Comparison of ENCODE assay signal across 1 cellular context in the genomic region with DNA sequence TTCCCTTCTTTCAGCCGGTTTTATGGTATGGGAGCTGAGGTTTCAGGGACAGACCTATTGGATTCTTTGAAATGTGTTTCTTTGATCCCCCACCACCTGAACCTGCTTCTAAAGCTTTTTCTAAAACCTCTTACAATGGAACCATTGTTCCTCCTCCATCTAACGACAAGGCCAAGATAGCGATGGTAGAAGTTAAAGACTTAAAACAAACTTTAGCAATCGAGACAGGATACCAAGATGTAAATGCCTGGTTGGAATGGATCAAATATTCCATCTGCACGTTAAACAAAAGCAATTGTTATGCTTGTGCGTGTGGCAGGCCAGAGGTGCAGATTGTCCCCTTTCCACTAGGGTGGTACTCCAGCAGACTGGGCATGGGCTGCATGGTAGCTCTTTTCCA.
TF ChIP-seq lines count a peak whose summit lies in the region.
"Not testable (repeated sequence)": the region's sequence is repeated elsewhere in the genome, so short reads cannot be mapped to it uniquely, and the experiment has no call there.

No MANE protein-coding gene starts in this region.

TF ChIP-seq in HepG2, 621 proteins besides CTCF, POLR2A, EP300 and RAD21:
- TF ChIP-seq TCF7 (IDR thresholded peaks at IDR 0.05; ENCODE audit: low read depth) = 0 out of 2 replicates have a peak, but pooled peaks have one; percentile 19
- TF ChIP-seq SOX6 (IDR thresholded peaks at IDR 0.05) = not testable (repeated sequence)
- peak; percentile 65; the same call in 1 of the 2 replicates for TF ChIP-seq SOX6 (CRISPR knock-in tag; IDR thresholded peaks at IDR 0.05)
- peak; percentile 51; the same call in 1 of the 2 replicates for TF ChIP-seq SOX5 (CRISPR knock-in tag; IDR thresholded peaks at IDR 0.05; ENCODE audit: borderline replicate concordance)
- 0 out of 2 replicates have a peak, but pooled peaks have one; percentile 35 for TF ChIP-seq GATAD2A (CRISPR knock-in tag; IDR thresholded peaks at IDR 0.05)
- TF ChIP-seq, protein P1, sequence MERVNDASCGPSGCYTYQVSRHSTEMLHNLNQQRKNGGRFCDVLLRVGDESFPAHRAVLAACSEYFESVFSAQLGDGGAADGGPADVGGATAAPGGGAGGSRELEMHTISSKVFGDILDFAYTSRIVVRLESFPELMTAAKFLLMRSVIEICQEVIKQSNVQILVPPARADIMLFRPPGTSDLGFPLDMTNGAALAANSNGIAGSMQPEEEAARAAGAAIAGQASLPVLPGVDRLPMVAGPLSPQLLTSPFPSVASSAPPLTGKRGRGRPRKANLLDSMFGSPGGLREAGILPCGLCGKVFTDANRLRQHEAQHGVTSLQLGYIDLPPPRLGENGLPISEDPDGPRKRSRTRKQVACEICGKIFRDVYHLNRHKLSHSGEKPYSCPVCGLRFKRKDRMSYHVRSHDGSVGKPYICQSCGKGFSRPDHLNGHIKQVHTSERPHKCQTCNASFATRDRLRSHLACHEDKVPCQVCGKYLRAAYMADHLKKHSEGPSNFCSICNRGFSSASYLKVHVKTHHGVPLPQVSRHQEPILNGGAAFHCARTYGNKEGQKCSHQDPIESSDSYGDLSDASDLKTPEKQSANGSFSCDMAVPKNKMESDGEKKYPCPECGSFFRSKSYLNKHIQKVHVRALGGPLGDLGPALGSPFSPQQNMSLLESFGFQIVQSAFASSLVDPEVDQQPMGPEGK (CRISPR knock-in tag; IDR thresholded peaks at IDR 0.05) = peak; percentile 36; the same call in 1 of the 2 replicates
- TF ChIP-seq SOX13 (IDR thresholded peaks at IDR 0.05) = 0 out of 2 replicates have a peak, but pooled peaks have one; percentile 23
- peak in 1 of 2 experiments; percentile 73; a peak in 2 of 4 replicates for TF ChIP-seq SOX13 (CRISPR knock-in tag; conservative IDR thresholded peaks at IDR 0.05 in 1 of 2, IDR thresholded peaks at IDR 0.05 in 1 of 2)
